In the genomic region with DNA sequence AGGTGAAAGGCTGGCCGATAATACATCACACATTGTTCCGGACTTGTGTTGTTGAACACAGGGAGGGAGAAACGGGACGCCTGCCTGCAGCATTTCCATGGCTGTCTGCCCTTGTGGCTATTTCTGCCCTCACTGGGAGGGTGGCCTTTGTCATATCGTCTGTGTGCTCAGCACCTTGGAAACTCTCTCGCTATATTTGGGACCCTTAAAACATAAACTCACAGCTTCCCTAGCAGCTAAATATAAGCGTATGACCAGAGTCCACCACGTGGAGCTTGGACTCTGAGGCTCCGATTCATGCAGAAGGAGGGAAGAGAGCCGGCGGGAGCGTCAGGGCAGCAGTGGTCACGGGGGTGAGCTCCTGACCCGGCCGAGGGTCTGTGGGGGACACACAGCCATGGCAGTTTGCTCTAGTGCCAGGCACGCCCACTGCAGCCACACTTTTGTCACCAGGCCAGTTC, we compare ENCODE assay signal across 20 cellular contexts.
DNase-seq lines count a peak whose midpoint lies in the region; ATAC-seq and TF ChIP-seq lines count a peak whose summit lies in the region.
"Had no signal": no experiment of that assay in that cellular context is flagged by ENCODE, and none has a peak within 500 bp of the region (broad histone marks: within the 10 kb centered on the region; RNA-seq: fewer than 3 reads in every experiment).

No MANE protein-coding gene starts in this region.

- DNase-seq in right atrium auricular region (ENCODE audit: low spot score) (no peak), neuronal stem cell (ENCODE audit: low spot score) (no peak), thoracic aorta (ENCODE audit: low spot score) (no peak), GF-D8 (lab: John Stamatoyannopoulos, UW) (no peak), T-helper 17 cell (no peak), HFFc6 (no peak)
- DNase-seq: CD4-positive, CD25-positive, alpha-beta regulatory T cell; H7; MV-4-11; NCI-H1417; NCI-H2029; NCI-H2171; NCI-H446 treated with DMSO at 0.1 percent for 48 hours; NCI-H748 treated with DMSO at 0.1 percent for 48 hours; PC-3 had no signal

- peak; percentile 55 for ATAC-seq in gastroesophageal sphincter
- no peak for ATAC-seq in thoracic aorta (ENCODE audit: insufficient number of reproducible peaks, low FRiP score, low read depth)
- ATAC-seq in HG02938 (IDR thresholded peaks at IDR 0.05; ENCODE audit: unreplicated experiment), result no peak
- ATAC-seq in T-helper 17 cell, result no peak
- ATAC-seq: K562, PC-3 had no signal

- no peak overlapping the region for H3K4me2 ChIP-seq in neuronal stem cell (ENCODE audit: insufficient read depth, low read length, poor library complexity, severe bottlenecking)

- no peaks in the 10 kb centered on the region for H3K36me3 ChIP-seq in gastroesophageal sphincter
- H3K36me3 ChIP-seq in right atrium auricular region, result no peaks in the 10 kb centered on the region
- H3K36me3 ChIP-seq in neuronal stem cell (replicated peaks in 1 of 2; ENCODE audit: control insufficient read depth in 2 of 2, insufficient read depth in 2 of 2, low read length in 2 of 2), result no peaks in the 10 kb centered on the region
- H3K36me3 ChIP-seq in thoracic aorta, result no peaks in the 10 kb centered on the region

- H2BK12ac ChIP-seq in neuronal stem cell (ENCODE audit: low read length), result no peak overlapping the region

- H3K27ac Mint-ChIP-seq in T-helper 17 cell (no peak overlapping the region), HFFc6 (no peak overlapping the region)
- H3K27ac Mint-ChIP-seq: CD4-positive, CD25-positive, alpha-beta regulatory T cell had no signal

- no peaks in the 10 kb centered on the region for H3K9me3 Mint-ChIP-seq in HFFc6

- H3K4me3 Mint-ChIP-seq in T-helper 17 cell (no peak overlapping the region), HFFc6 (no peak overlapping the region)
- H3K4me3 Mint-ChIP-seq: CD4-positive, CD25-positive, alpha-beta regulatory T cell had no signal

- H4K91ac ChIP-seq in neuronal stem cell (ENCODE audit: low read depth, low read length, poor library complexity), result no peak overlapping the region

- H3K4me1 Mint-ChIP-seq in T-helper 17 cell (peaks cover 2% of the 10 kb centered on the region), HFFc6 (ENCODE audit: low read depth) (peaks cover 16% of the 10 kb centered on the region)
- H3K4me1 Mint-ChIP-seq: CD4-positive, CD25-positive, alpha-beta regulatory T cell had no signal

- H3K4ac ChIP-seq in neuronal stem cell (ENCODE audit: low read length), result no peak overlapping the region

- H3K14ac ChIP-seq in neuronal stem cell (ENCODE audit: low read length), result no peak overlapping the region

- H3K79me1 ChIP-seq in neuronal stem cell (ENCODE audit: low read depth, low read length), result no peaks in the 10 kb centered on the region

- H3K27ac ChIP-seq in gastroesophageal sphincter (peak overlapping the region in 3 of 4 donors; percentile 17 to 70 (median 30)), right atrium auricular region (peak overlapping the region; percentile 85 to 90), neuronal stem cell (replicated peaks; ENCODE audit: low read length) (no peak overlapping the region), thoracic aorta (peak overlapping the region in 1 of 2 donors; percentile 45)
- H3K27ac ChIP-seq: HL-60, SK-N-MC had no signal

- H3K9me3 ChIP-seq in gastroesophageal sphincter (no peaks in the 10 kb centered on the region), right atrium auricular region (no peaks in the 10 kb centered on the region), neuronal stem cell (replicated peaks in 1 of 2; ENCODE audit: control insufficient read depth in 2 of 2, insufficient read depth in 1 of 2, low read depth in 1 of 2, low read length in 2 of 2) (no peaks in the 10 kb centered on the region), thoracic aorta (no peaks in the 10 kb centered on the region), T-helper 17 cell (ENCODE audit: control insufficient read depth, low read length, poor library complexity, severe bottlenecking) (no peaks in the 10 kb centered on the region)

- H2BK120ac ChIP-seq in neuronal stem cell (ENCODE audit: low read depth, low read length), result no peak overlapping the region

- TF ChIP-seq CTCF in gastroesophageal sphincter (IDR thresholded peaks at IDR 0.05) (no peak), right atrium auricular region (IDR thresholded peaks at IDR 0.05) (no peak), thoracic aorta (IDR thresholded peaks at IDR 0.05) (no peak), HFFc6 (IDR thresholded peaks at IDR 0.05) (no peak)

- no peak for TF ChIP-seq POLR2A in gastroesophageal sphincter (IDR thresholded peaks at IDR 0.05)

- H3K27me3 ChIP-seq in gastroesophageal sphincter, result no peaks in the 10 kb centered on the region
- no peaks in the 10 kb centered on the region for H3K27me3 ChIP-seq in right atrium auricular region
- no peaks in the 10 kb centered on the region for H3K27me3 ChIP-seq in neuronal stem cell (ENCODE audit: control insufficient read depth in 3 of 3, insufficient read depth in 3 of 3, low read depth in 1 of 3, low read length in 3 of 3)
- H3K27me3 ChIP-seq in thoracic aorta (replicated peaks; ENCODE audit: insufficient read depth), result no peaks in the 10 kb centered on the region

- H3K4me1 ChIP-seq in gastroesophageal sphincter (peaks cover 0 to 17% (median 0%) of the 10 kb centered on the region in 3 donors), right atrium auricular region (peaks cover 0 to 14% of the 10 kb centered on the region in 2 donors), neuronal stem cell (ENCODE audit: control insufficient read depth in 2 of 2, insufficient read depth in 1 of 2, low read depth in 1 of 2, low read length in 2 of 2) (peaks cover 30 to 35% of the 10 kb centered on the region in 2 donors), thoracic aorta (ENCODE audit: control insufficient read depth in 1 of 2, low read depth in 2 of 2) (peaks cover 5 to 24% of the 10 kb centered on the region in 2 donors)

- H3K23ac ChIP-seq in neuronal stem cell (ENCODE audit: low read depth, low read length, poor library complexity), result no peak overlapping the region

- H3K4me3 ChIP-seq in gastroesophageal sphincter (no peak overlapping the region), right atrium auricular region (no peak overlapping the region), neuronal stem cell (ENCODE audit: low read length in 2 of 2) (no peak overlapping the region), thoracic aorta (peak overlapping the region; percentile 2)
- H3K4me3 ChIP-seq: K562, SK-N-MC had no signal

- TF ChIP-seq EP300 in gastroesophageal sphincter (IDR thresholded peaks at IDR 0.05), result no peak

- H3K27me3 Mint-ChIP-seq in T-helper 17 cell (peaks cover 57% of the 10 kb centered on the region), HFFc6 (ENCODE audit: insufficient read depth) (peaks cover 6% of the 10 kb centered on the region)
- H3K27me3 Mint-ChIP-seq: CD4-positive, CD25-positive, alpha-beta regulatory T cell had no signal

- H3K9ac ChIP-seq in neuronal stem cell (ENCODE audit: low read depth, low read length, poor library complexity), result no peak overlapping the region

- no peak overlapping the region for H2BK5ac ChIP-seq in neuronal stem cell (ENCODE audit: low read length)

- peak overlapping the region; percentile 10 for H2AK5ac ChIP-seq in neuronal stem cell (ENCODE audit: low read depth, low read length)

- H4K8ac ChIP-seq in neuronal stem cell (ENCODE audit: low read depth, low read length), result no peak overlapping the region

- H3K36me3 Mint-ChIP-seq in T-helper 17 cell (ENCODE audit: low read depth) (no peaks in the 10 kb centered on the region), HFFc6 (ENCODE audit: low read depth) (no peaks in the 10 kb centered on the region)
- H3K36me3 Mint-ChIP-seq: CD4-positive, CD25-positive, alpha-beta regulatory T cell had no signal

- WGBS in gastroesophageal sphincter (ENCODE audit: low coverage in 1 of 2), 2 donors, result 0 to 39% methylated on average over 1 to 10 of the region's 16 CpGs
- WGBS in neuronal stem cell (ENCODE audit: extremely low coverage in 2 of 2, insufficient read length in 2 of 2, insufficient replicate concordance in 1 of 2), 2 donors, result no CpG with 5 or more reads among the region's 16 CpGs

- H3K18ac ChIP-seq in neuronal stem cell (ENCODE audit: low read length), result peak overlapping the region; percentile 81

- H2BK15ac ChIP-seq in neuronal stem cell (ENCODE audit: low read length), result no peak overlapping the region

- H2AFZ ChIP-seq in neuronal stem cell (ENCODE audit: low read length), result peak overlapping the region; percentile 23
